14 cellular contexts compared by ENCODE assay signal in the genomic region with DNA sequence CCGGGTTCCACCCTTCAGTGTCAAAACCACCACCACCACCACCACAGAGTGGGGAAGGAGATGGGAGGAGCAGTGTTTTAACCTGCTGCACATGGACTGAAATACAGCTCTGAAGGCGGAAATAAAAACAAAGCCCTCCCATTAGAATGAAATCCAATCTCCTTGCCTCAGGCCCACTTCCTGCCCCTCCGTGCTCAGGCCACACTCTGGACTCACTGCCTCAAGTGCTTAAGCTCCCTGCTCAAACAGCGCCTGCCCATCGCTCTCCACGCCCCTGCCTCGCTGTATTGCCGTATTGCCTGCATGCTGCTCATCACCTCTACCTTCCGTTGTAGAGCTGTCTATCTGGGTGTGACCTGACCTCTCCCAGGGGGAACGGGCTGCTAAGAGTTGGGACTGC. TPM values are rescaled to one million over a fixed set of nuclear protein-coding genes. Genes with fewer than 3 reads are reported as not detected.
DNase-seq lines count a peak whose midpoint lies in the region; ATAC-seq, FAIRE-seq and TF ChIP-seq lines count a peak whose summit lies in the region.
"Had no signal": no experiment of that assay in that cellular context is flagged by ENCODE, and none has a peak within 500 bp of the region (broad histone marks: within the 10 kb centered on the region; RNA-seq: fewer than 3 reads in every experiment).

No MANE protein-coding gene starts in this region.

- peaks cover 30 to 68% (median 52%) of the 10 kb centered on the region in 10 experiments for H3K4me1 ChIP-seq in BLaER1 treated with 17β-estradiol and CSF1 and Interleukin-3, amounts not matched to agents 10 nM and 100 nM

- CTCF ChIA-PET in RWPE1 (lab: Yijun Ruan, JAX) = interaction anchor here (0.6 kb wide), 1 partner anchor 201 kb away, joined by 3 read pairs; no protein-coding TSS in a partner anchor

- no peak for TF ChIP-seq CTCF in RWPE1 (conservative IDR thresholded peaks at IDR 0.05; ENCODE audit: low read depth)

- DNase-seq in NCI-H69 (lab: John Stamatoyannopoulos, UW) (peak; percentile 87), iPS-NIHi11 (ENCODE audit: low spot score) (peak; percentile 37), RWPE1 (ENCODE audit: low spot score) (no peak), frontal cortex (ENCODE audit: low spot score in 2 of 2) (no peak), DMS79 treated with DMSO at 0.1 percent for 48 hours (lab: John Stamatoyannopoulos, UW) (no peak)
- no peak for DNase-seq in activated T-cell treated with anti-CD3 and anti-CD28 coated beads, Interleukin-2, amount 50 U/mL, for 24 hours
- DNase-seq: C1 segment of cervical spinal cord; central memory CD4-positive, alpha-beta T cell; kidney glomerular epithelial cell; nucleus accumbens; SHP77; stimulated activated naive CD8-positive, alpha-beta T cell treated with anti-CD3 and anti-CD28 coated beads, Interleukin-15, Interleukin-2, amounts not matched to agents 100 U/mL and 50 U/mL, for 24 hours had no signal

- no peak overlapping the region for H3K4me3 Mint-ChIP-seq in activated T-cell treated with anti-CD3 and anti-CD28 coated beads, Interleukin-2, amount 50 U/mL, for 24 hours

- H3K4me3 ChIP-seq in BLaER1 treated with 17β-estradiol and CSF1 and Interleukin-3, amounts not matched to agents 10 nM and 100 nM = no peak overlapping the region

- peak overlapping the region in 8 of 11 experiments; percentile 3 to 50 (median 22); a peak in 11 of 22 replicates for H3K27ac ChIP-seq in BLaER1 treated with 17β-estradiol and CSF1 and Interleukin-3, amounts not matched to agents 10 nM and 100 nM
- no peak overlapping the region for H3K27ac ChIP-seq in RWPE1

- peak; percentile 30 for ATAC-seq in GM19463 (IDR thresholded peaks at IDR 0.05; ENCODE audit: unreplicated experiment)

- no peaks in the 10 kb centered on the region for H3K27me3 Mint-ChIP-seq in activated T-cell treated with anti-CD3 and anti-CD28 coated beads, Interleukin-2, amount 50 U/mL, for 24 hours

- peaks cover 18% of the 10 kb centered on the region for H3K4me1 Mint-ChIP-seq in activated T-cell treated with anti-CD3 and anti-CD28 coated beads, Interleukin-2, amount 50 U/mL, for 24 hours (ENCODE audit: low read depth)

- peaks cover 3% of the 10 kb centered on the region for H3K9me3 Mint-ChIP-seq in activated T-cell treated with anti-CD3 and anti-CD28 coated beads, Interleukin-2, amount 50 U/mL, for 24 hours

- no peaks in the 10 kb centered on the region for H3K36me3 Mint-ChIP-seq in activated T-cell treated with anti-CD3 and anti-CD28 coated beads, Interleukin-2, amount 50 U/mL, for 24 hours (ENCODE audit: low read depth)

- no peak overlapping the region for H3K27ac Mint-ChIP-seq in activated T-cell treated with anti-CD3 and anti-CD28 coated beads, Interleukin-2, amount 50 U/mL, for 24 hours

- POLR2A ChIA-PET in RWPE1 (lab: Yijun Ruan, JAX; ENCODE audit: low non-redundant PET) = no interaction called here

- peaks cover 0 to 6% (median 0%) of the 10 kb centered on the region in 11 experiments; a peak in 1 of 22 replicates for H3K36me3 ChIP-seq in BLaER1 treated with 17β-estradiol and CSF1 and Interleukin-3, amounts not matched to agents 10 nM and 100 nM

- FAIRE-seq in frontal cortex (lab: Jason Lieb, UNC) = no peak

- no peaks in the 10 kb centered on the region for H3K27me3 ChIP-seq in BLaER1 treated with 17β-estradiol and CSF1 and Interleukin-3, amounts not matched to agents 10 nM and 100 nM

- peak overlapping the region; percentile 64 to 83 (median 69) for H3K4me2 ChIP-seq in BLaER1 treated with 17β-estradiol and CSF1 and Interleukin-3, amounts not matched to agents 10 nM and 100 nM

- peaks cover 0 to 9% (median 5%) of the 10 kb centered on the region in 11 experiments; a peak in 7 of 22 replicates for H3K9me3 ChIP-seq in BLaER1 treated with 17β-estradiol and CSF1 and Interleukin-3, amounts not matched to agents 10 nM and 100 nM (replicated peaks in 1 of 11)

- no peaks in the 10 kb centered on the region for H4K20me1 ChIP-seq in BLaER1 treated with 17β-estradiol and CSF1 and Interleukin-3, amounts not matched to agents 10 nM and 100 nM

- H3K9ac ChIP-seq in BLaER1 treated with 17β-estradiol and CSF1 and Interleukin-3, amounts not matched to agents 10 nM and 100 nM = 0 out of 22 replicates have a peak overlapping the region, but pooled peaks of 1 of the 11 experiments have one; percentile 22

RNA-seq across cellular contexts. Expression of gene NEB, which starts 31.5 kb away (rescaled TPM):
- 0.41 TPM for total RNA-seq in frontal cortex

Comparison
In these comparisons a context has a peak if more than half of its experiments do, and no peak if none do; other contexts are left out.
1. DNase-seq: peak in NCI-H69 (single experiment) and iPS-NIHi11 (single experiment); none in activated T-cell treated with anti-CD3 and anti-CD28 coated beads, Interleukin-2, amount 50 U/mL, for 24 hours (single experiment), RWPE1 (single experiment), frontal cortex (0 of 2) and DMS79 treated with DMSO at 0.1 percent for 48 hours (single experiment).